In the genomic region with DNA sequence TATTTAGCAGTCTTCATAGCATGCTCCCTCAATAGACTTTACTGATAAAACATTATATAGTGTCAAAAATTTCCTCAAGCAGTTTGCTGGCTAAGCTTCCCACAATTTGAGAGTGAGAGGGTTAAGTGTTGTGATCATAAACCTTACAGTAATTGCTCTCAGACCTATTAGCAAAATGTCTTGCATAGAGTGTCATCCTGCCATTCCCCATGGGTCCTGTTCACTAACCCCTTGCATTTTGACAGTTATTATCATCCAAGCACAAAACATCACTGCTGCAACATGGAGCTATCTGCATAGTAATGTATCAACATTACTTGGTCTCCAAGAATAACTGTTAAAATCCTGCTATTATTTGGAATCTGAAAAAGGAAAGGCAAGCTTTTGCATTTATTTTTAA, we compare ENCODE assay signal across 24 cellular contexts.
DNase-seq lines count a peak whose midpoint lies in the region; ATAC-seq and TF ChIP-seq lines count a peak whose summit lies in the region.
"Had no signal": no experiment of that assay in that cellular context is flagged by ENCODE, and none has a peak within 500 bp of the region (broad histone marks: within the 10 kb centered on the region; RNA-seq: fewer than 3 reads in every experiment).

No MANE protein-coding gene starts in this region.

- ATAC-seq in HG02938 (IDR thresholded peaks at IDR 0.05; ENCODE audit: unreplicated experiment), result peak; percentile 6
- ATAC-seq in stimulated activated naive B cell treated with anti-CD40 and anti-IgM and Interleukin-4, amounts not matched to agents 10 μg/mL and 1 μg/mL and 100 μg/mL, for 72 hours (replicated peaks), result peak; percentile 25 to 39

- CTCF ChIA-PET in activated naive CD4-positive, alpha-beta T cell treated with anti-CD3 and anti-CD28 coated beads, Interleukin-2, amount 10 ng/mL, durations not matched to agents 7 days and 5 days (lab: Charles Lee), result no interaction called here

- H3K4me3 ChIP-seq in OCI-LY3 (ENCODE audit: low read length) (peak overlapping the region; percentile 41; the same call in 1 of the 2 replicates), transverse colon (no peak overlapping the region)
- H3K4me3 ChIP-seq: breast epithelium, GM23248, lung, uterus had no signal

- H3K36me3 ChIP-seq in OCI-LY3 (replicated peaks; ENCODE audit: low read depth, low read length), result no peaks in the 10 kb centered on the region
- no peaks in the 10 kb centered on the region for H3K36me3 ChIP-seq in transverse colon
- H3K36me3 ChIP-seq: breast epithelium, uterus had no signal

- H3K27ac Mint-ChIP-seq in activated naive CD4-positive, alpha-beta T cell treated with anti-CD3 and anti-CD28 coated beads, Interleukin-2, amount 10 ng/mL, durations not matched to agents 7 days and 5 days, result peak overlapping the region; percentile 46
- H3K27ac Mint-ChIP-seq in stimulated activated naive B cell treated with anti-CD40 and anti-IgM and Interleukin-4, amounts not matched to agents 10 μg/mL and 1 μg/mL and 100 μg/mL, for 72 hours, result no peak overlapping the region
- H3K27ac Mint-ChIP-seq in immature natural killer cell, result no peak overlapping the region
- H3K27ac Mint-ChIP-seq: endodermal cell had no signal

- peak overlapping the region; percentile 57 for H3K4me2 ChIP-seq in OCI-LY3 (ENCODE audit: low read length)

- no peaks in the 10 kb centered on the region for H3K79me2 ChIP-seq in OCI-LY3 (ENCODE audit: low read length)

- H3K4me1 Mint-ChIP-seq in activated naive CD4-positive, alpha-beta T cell treated with anti-CD3 and anti-CD28 coated beads, Interleukin-2, amount 10 ng/mL, durations not matched to agents 7 days and 5 days, result peaks cover 9% of the 10 kb centered on the region
- H3K4me1 Mint-ChIP-seq in stimulated activated naive B cell treated with anti-CD40 and anti-IgM and Interleukin-4, amounts not matched to agents 10 μg/mL and 1 μg/mL and 100 μg/mL, for 72 hours, result peaks cover 20 to 47% of the 10 kb centered on the region in 2 donors
- H3K4me1 Mint-ChIP-seq in immature natural killer cell, result no peaks in the 10 kb centered on the region

- H3K27me3 Mint-ChIP-seq in activated naive CD4-positive, alpha-beta T cell treated with anti-CD3 and anti-CD28 coated beads, Interleukin-2, amount 10 ng/mL, durations not matched to agents 7 days and 5 days, result no peaks in the 10 kb centered on the region
- no peaks in the 10 kb centered on the region for H3K27me3 Mint-ChIP-seq in stimulated activated naive B cell treated with anti-CD40 and anti-IgM and Interleukin-4, amounts not matched to agents 10 μg/mL and 1 μg/mL and 100 μg/mL, for 72 hours
- peaks cover 0 to 2% (median 0%) of the 10 kb centered on the region in 3 donors for H3K27me3 Mint-ChIP-seq in immature natural killer cell (ENCODE audit: low read depth in 3 of 3)

- TF ChIP-seq POLR2A in transverse colon (IDR thresholded peaks at IDR 0.05), result no peak

- H3K27ac ChIP-seq in OCI-LY3 (ENCODE audit: low read length) (peak overlapping the region; percentile 23), transverse colon (no peak overlapping the region)
- H3K27ac ChIP-seq: breast epithelium, C4-2B, GM23248, uterus, VCaP had no signal

- in situ Hi-C loops in transverse colon (cut with MboI; ENCODE audit: low pct_ligation_motif_present in 1 of 4, low pct_unique_long_range_greater_than_20kb in 1 of 4, low sequenced_read_pairs in 3 of 4), result no loop called here

- H3K9me3 ChIP-seq in OCI-LY3 (ENCODE audit: insufficient read depth, low read length), result no peaks in the 10 kb centered on the region
- H3K9me3 ChIP-seq in transverse colon, result no peaks in the 10 kb centered on the region
- H3K9me3 ChIP-seq: breast epithelium, uterus had no signal

- H3K27me3 ChIP-seq in OCI-LY3 (ENCODE audit: low read depth, low read length) (no peaks in the 10 kb centered on the region), transverse colon (no peaks in the 10 kb centered on the region)
- H3K27me3 ChIP-seq: breast epithelium, uterus had no signal

- no peak overlapping the region for H3K9ac ChIP-seq in OCI-LY3 (ENCODE audit: low read length)
- H3K9ac ChIP-seq: GM23248 had no signal

- intact Hi-C loops in transverse colon (cut with DNase I; ENCODE audit: low total_unique reads), result no loop called here

- TF ChIP-seq EP300 in transverse colon (IDR thresholded peaks at IDR 0.05; ENCODE audit: low read depth), result no peak

- TF ChIP-seq CTCF in OCI-LY3 (IDR thresholded peaks at IDR 0.05; ENCODE audit: low read depth, low read length) (no peak), transverse colon (IDR thresholded peaks at IDR 0.05) (no peak)

- no peaks in the 10 kb centered on the region for H3K9me3 Mint-ChIP-seq in activated naive CD4-positive, alpha-beta T cell treated with anti-CD3 and anti-CD28 coated beads, Interleukin-2, amount 10 ng/mL, durations not matched to agents 7 days and 5 days
- H3K9me3 Mint-ChIP-seq in stimulated activated naive B cell treated with anti-CD40 and anti-IgM and Interleukin-4, amounts not matched to agents 10 μg/mL and 1 μg/mL and 100 μg/mL, for 72 hours, result peaks cover 12 to 21% of the 10 kb centered on the region in 2 donors
- peaks cover 0 to 9% (median 5%) of the 10 kb centered on the region in 6 donors for H3K9me3 Mint-ChIP-seq in immature natural killer cell

- H3K4me1 ChIP-seq in OCI-LY3 (ENCODE audit: low read length), result peaks cover 13% of the 10 kb centered on the region
- H3K4me1 ChIP-seq in transverse colon, result no peaks in the 10 kb centered on the region
- H3K4me1 ChIP-seq: breast epithelium, uterus had no signal

- H3K4me3 Mint-ChIP-seq in activated naive CD4-positive, alpha-beta T cell treated with anti-CD3 and anti-CD28 coated beads, Interleukin-2, amount 10 ng/mL, durations not matched to agents 7 days and 5 days, result no peak overlapping the region
- H3K4me3 Mint-ChIP-seq in stimulated activated naive B cell treated with anti-CD40 and anti-IgM and Interleukin-4, amounts not matched to agents 10 μg/mL and 1 μg/mL and 100 μg/mL, for 72 hours, result peak overlapping the region in 1 of 2 donors; percentile 61
- H3K4me3 Mint-ChIP-seq in immature natural killer cell, result no peak overlapping the region
- H3K4me3 Mint-ChIP-seq: endodermal cell; T-helper 1 cell treated with Interleukin-12 subunit alpha and Interleukin-12 subunit beta and Interleukin-4 antibody, amounts not matched to agents 30 μg/mL and 1 μg/mL, for 36 hours had no signal

- DNase-seq in activated naive CD4-positive, alpha-beta T cell treated with anti-CD3 and anti-CD28 coated beads, Interleukin-2, amount 10 ng/mL, durations not matched to agents 7 days and 5 days, result no peak
- no peak for DNase-seq in activated naive CD4-positive, alpha-beta T cell treated with Interleukin-2 at 50 U/mL for 16 hours
- no peak for DNase-seq in stimulated activated naive B cell treated with anti-CD40 and anti-IgM and Interleukin-4, amounts not matched to agents 10 μg/mL and 1 μg/mL and 100 μg/mL, for 72 hours
- DNase-seq in transverse colon (no peak), CD1c-positive myeloid dendritic cell (ENCODE audit: extremely low spot score) (no peak), immature natural killer cell (no peak)
- DNase-seq: ACHN; activated CD4-positive, alpha-beta T cell treated with anti-CD3 and anti-CD28 coated beads, Interleukin-2, amount 50 U/mL, for 48 hours; activated gamma-delta T cell treated with Interleukin-2 at 50 U/mL for 16 hours; amniotic stem cell; endodermal cell; GDM1; GM23248; IMR-90; NCI-H1694; NCI-H82; uterus had no signal

- H3K36me3 Mint-ChIP-seq in activated naive CD4-positive, alpha-beta T cell treated with anti-CD3 and anti-CD28 coated beads, Interleukin-2, amount 10 ng/mL, durations not matched to agents 7 days and 5 days, result no peaks in the 10 kb centered on the region
- peaks cover 3 to 5% of the 10 kb centered on the region in 2 donors for H3K36me3 Mint-ChIP-seq in stimulated activated naive B cell treated with anti-CD40 and anti-IgM and Interleukin-4, amounts not matched to agents 10 μg/mL and 1 μg/mL and 100 μg/mL, for 72 hours
- H3K36me3 Mint-ChIP-seq in immature natural killer cell, result no peaks in the 10 kb centered on the region

- H4K20me1 ChIP-seq in OCI-LY3 (ENCODE audit: insufficient read depth, low read length), result no peaks in the 10 kb centered on the region

- H2AFZ ChIP-seq in OCI-LY3 (ENCODE audit: low read depth, low read length), result peak overlapping the region; percentile 89; the same call in 1 of the 2 replicates
- H2AFZ ChIP-seq: GM23248 had no signal
